ENCODE assay signal across 1 cellular context in the genomic region with DNA sequence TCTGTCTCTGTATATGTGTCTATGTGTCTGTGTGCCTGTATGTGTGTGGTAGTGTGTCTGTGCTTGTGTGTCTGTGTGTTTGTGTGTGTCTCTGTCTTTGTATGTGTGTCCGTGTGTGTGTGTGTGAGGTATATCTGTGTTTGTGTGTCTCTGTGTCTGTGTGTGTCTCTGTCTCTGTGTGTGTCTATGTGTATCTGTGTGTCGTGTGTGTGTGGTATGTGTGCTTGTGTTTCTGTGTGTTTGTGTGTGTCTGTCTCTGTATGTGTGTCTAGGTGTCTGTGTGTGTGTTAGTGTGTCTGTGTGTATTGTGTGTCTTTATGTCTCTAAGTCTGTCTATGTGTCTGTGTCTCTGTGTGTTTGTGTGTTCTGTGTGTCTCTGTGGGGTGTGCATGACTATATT.
TF ChIP-seq lines count a peak whose summit lies in the region.

No MANE protein-coding gene starts in this region.

TF ChIP-seq in H1, 55 proteins besides CTCF, POLR2A, EP300 and RAD21:
- no peak for TF ChIP-seq POLR2AphosphoS5 (IDR thresholded peaks at IDR 0.05; ENCODE audit: low read depth, low read length)
- TF ChIP-seq SRF (IDR thresholded peaks at IDR 0.05; ENCODE audit: low read depth, low read length), result no peak
- TF ChIP-seq TBP (IDR thresholded peaks at IDR 0.05; ENCODE audit: low read depth, low read length), result no peak
- TF ChIP-seq SP2 (IDR thresholded peaks at IDR 0.05; ENCODE audit: low read length), result no peak
- TF ChIP-seq, protein P1, sequence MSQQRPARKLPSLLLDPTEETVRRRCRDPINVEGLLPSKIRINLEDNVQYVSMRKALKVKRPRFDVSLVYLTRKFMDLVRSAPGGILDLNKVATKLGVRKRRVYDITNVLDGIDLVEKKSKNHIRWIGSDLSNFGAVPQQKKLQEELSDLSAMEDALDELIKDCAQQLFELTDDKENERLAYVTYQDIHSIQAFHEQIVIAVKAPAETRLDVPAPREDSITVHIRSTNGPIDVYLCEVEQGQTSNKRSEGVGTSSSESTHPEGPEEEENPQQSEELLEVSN (IDR thresholded peaks at IDR 0.05), result no peak
- no peak for TF ChIP-seq RBBP5 (IDR thresholded peaks at IDR 0.05; ENCODE audit: borderline replicate concordance, low read depth, low read length)
- no peak for TF ChIP-seq RFX5 (IDR thresholded peaks at IDR 0.05; ENCODE audit: borderline replicate concordance, low read depth, low read length)
- no peak for TF ChIP-seq KDM1A (IDR thresholded peaks at IDR 0.05; ENCODE audit: borderline replicate concordance, low read length)
- TF ChIP-seq MAX (IDR thresholded peaks at IDR 0.05), result no peak
- TF ChIP-seq CBX8 (IDR thresholded peaks at IDR 0.05; ENCODE audit: borderline replicate concordance, low read depth, low read length), result no peak
- TF ChIP-seq JUND (IDR thresholded peaks at IDR 0.05; ENCODE audit: low read length), result no peak
- no peak for TF ChIP-seq CBX5 (IDR thresholded peaks at IDR 0.05; ENCODE audit: low read depth, low read length)
- no peak for TF ChIP-seq SP4 (IDR thresholded peaks at IDR 0.05; ENCODE audit: low read length)
- TF ChIP-seq BRCA1 (IDR thresholded peaks at IDR 0.05; ENCODE audit: low read depth, low read length), result no peak
- TF ChIP-seq NANOG (IDR thresholded peaks at IDR 0.05; ENCODE audit: insufficient read depth, low read depth, low read length, poor library complexity, severe bottlenecking), result no peak
- no peak for TF ChIP-seq CHD1 (IDR thresholded peaks at IDR 0.05; ENCODE audit: low read depth, low read length)
- no peak for TF ChIP-seq SAP30 (IDR thresholded peaks at IDR 0.05; ENCODE audit: insufficient read depth, insufficient replicate concordance, low read length)
- no peak for TF ChIP-seq ZNF274 (IDR thresholded peaks at IDR 0.05; ENCODE audit: borderline replicate concordance, extremely low read depth, low read length)
